13 cellular contexts compared by ENCODE assay signal in the genomic region with DNA sequence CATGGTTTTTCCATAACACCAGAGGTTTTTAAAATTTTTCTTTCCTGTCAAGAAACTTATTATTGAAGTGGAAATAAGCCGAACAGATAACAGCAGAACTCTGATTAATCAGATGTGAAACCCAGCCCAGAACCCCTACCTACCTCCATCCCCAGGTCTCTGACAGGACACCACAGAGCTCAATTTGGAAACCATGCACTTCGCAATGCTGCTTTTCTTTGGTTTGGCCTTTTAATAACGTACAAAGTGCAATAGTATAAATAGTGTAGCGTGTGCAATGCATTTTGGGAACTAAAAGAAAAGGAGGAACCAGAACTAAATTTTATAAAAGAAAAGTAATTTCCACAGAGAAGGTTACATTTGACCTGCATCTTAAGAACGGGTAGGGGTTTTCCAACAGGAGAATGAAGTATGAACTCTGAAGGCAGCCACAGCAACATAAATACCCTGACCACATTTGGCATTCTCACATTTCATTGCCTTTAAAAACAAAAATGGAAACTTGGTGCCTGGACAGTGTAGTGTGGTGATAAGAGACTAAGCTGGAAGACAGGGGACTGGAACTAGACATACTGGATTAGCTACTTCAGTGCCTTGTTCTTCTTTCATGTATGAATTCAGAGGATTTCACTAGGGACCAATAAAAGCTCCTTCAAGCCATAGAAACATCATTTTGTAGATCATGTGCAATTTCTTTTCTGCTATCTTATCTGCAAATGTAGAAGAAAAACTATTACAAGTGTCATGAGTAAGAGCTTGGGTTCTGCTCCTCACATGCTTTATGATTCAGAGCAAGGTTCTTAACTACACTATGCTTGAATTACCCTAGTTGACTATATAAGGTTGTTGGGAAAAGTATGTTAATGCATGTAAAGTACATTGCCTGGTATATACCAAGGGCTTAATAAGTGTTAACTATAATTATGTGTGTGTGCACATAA.
DNase-seq lines count a peak whose midpoint lies in the region; ATAC-seq and TF ChIP-seq lines count a peak whose summit lies in the region.
"Had no signal": no experiment of that assay in that cellular context is flagged by ENCODE, and none has a peak within 500 bp of the region (broad histone marks: within the 10 kb centered on the region; RNA-seq: fewer than 3 reads in every experiment).

No MANE protein-coding gene starts in this region.

- H3K27ac Mint-ChIP-seq in IgD-negative memory B cell: peak overlapping the region in 1 of 3 donors; percentile 14
- H3K27ac Mint-ChIP-seq in activated CD4-positive, alpha-beta T cell treated with anti-CD3 and anti-CD28 coated beads, Interleukin-2, amount 10 ng/mL, durations not matched to agents 24 days and 14 days: no peak overlapping the region

- DNase-seq in CD1c-positive myeloid dendritic cell (ENCODE audit: extremely low spot score): peak; percentile 19
- peak; percentile 47 for DNase-seq in fibroblast of pulmonary artery (ENCODE audit: low read depth)
- no peak for DNase-seq in RKO (ENCODE audit: low spot score)
- no peak for DNase-seq in G401 (ENCODE audit: low spot score)
- DNase-seq in activated CD4-positive, alpha-beta T cell treated with anti-CD3 and anti-CD28 coated beads, Interleukin-2, amount 10 ng/mL, durations not matched to agents 24 days and 14 days: no peak
- no peak for DNase-seq in cortex of kidney (lab: John Stamatoyannopoulos, UW)
- DNase-seq: activated CD4-positive, CD25-positive, alpha-beta regulatory T cell treated with anti-CD3 and anti-CD28 coated beads, Interleukin-2, amount 50 U/mL, for 72 hours; adrenal gland; colonic mucosa; NCI-H187; NCI-H774 had no signal

- H3K4me1 Mint-ChIP-seq in IgD-negative memory B cell: peaks cover 6 to 11% (median 10%) of the 10 kb centered on the region in 3 donors
- peaks cover 18% of the 10 kb centered on the region for H3K4me1 Mint-ChIP-seq in activated CD4-positive, alpha-beta T cell treated with anti-CD3 and anti-CD28 coated beads, Interleukin-2, amount 10 ng/mL, durations not matched to agents 24 days and 14 days

- in situ Hi-C loops in G401 (cut with HindIII; ENCODE audit: low sequenced_read_pairs): no loop called here

- intact Hi-C loops in activated CD4-positive, alpha-beta T cell treated with anti-CD3 and anti-CD28 coated beads, Interleukin-2, amount 10 ng/mL, durations not matched to agents 24 days and 14 days (cut with micrococcal nuclease): no loop called here

- H3K27me3 Mint-ChIP-seq in IgD-negative memory B cell: peaks cover 1% of the 10 kb centered on the region
- H3K27me3 Mint-ChIP-seq in activated CD4-positive, alpha-beta T cell treated with anti-CD3 and anti-CD28 coated beads, Interleukin-2, amount 10 ng/mL, durations not matched to agents 24 days and 14 days: no peaks in the 10 kb centered on the region

- no peaks in the 10 kb centered on the region for H3K9me3 Mint-ChIP-seq in IgD-negative memory B cell
- H3K9me3 Mint-ChIP-seq in activated CD4-positive, alpha-beta T cell treated with anti-CD3 and anti-CD28 coated beads, Interleukin-2, amount 10 ng/mL, durations not matched to agents 24 days and 14 days: peaks cover 5% of the 10 kb centered on the region

- no peaks in the 10 kb centered on the region for H3K36me3 Mint-ChIP-seq in IgD-negative memory B cell
- H3K36me3 Mint-ChIP-seq in activated CD4-positive, alpha-beta T cell treated with anti-CD3 and anti-CD28 coated beads, Interleukin-2, amount 10 ng/mL, durations not matched to agents 24 days and 14 days (ENCODE audit: low read depth): peaks cover 2% of the 10 kb centered on the region

- no peak for TF ChIP-seq CTCF in fibroblast of pulmonary artery (IDR thresholded peaks at IDR 0.05; ENCODE audit: low read length, missing control alignments)

- ATAC-seq in GM18907 (IDR thresholded peaks at IDR 0.05; ENCODE audit: unreplicated experiment): peak; percentile 67

- no peak overlapping the region for H3K4me3 ChIP-seq in fibroblast of pulmonary artery (replicated peaks; ENCODE audit: low read depth, low read length)
- H3K4me3 ChIP-seq: adrenal gland, colonic mucosa had no signal

- peak overlapping the region in 3 of 4 donors; percentile 12 to 82 (median 47) for H3K4me3 Mint-ChIP-seq in IgD-negative memory B cell
- no peak overlapping the region for H3K4me3 Mint-ChIP-seq in activated CD4-positive, alpha-beta T cell treated with anti-CD3 and anti-CD28 coated beads, Interleukin-2, amount 10 ng/mL, durations not matched to agents 24 days and 14 days

Comparison
In these comparisons a context has a peak if more than half of its experiments do, and no peak if none do; other contexts are left out.
1. DNase-seq: peak in CD1c-positive myeloid dendritic cell (single experiment) and fibroblast of pulmonary artery (single experiment); none in RKO (single experiment), G401 (single experiment), activated CD4-positive, alpha-beta T cell treated with anti-CD3 and anti-CD28 coated beads, Interleukin-2, amount 10 ng/mL, durations not matched to agents 24 days and 14 days (single experiment) and cortex of kidney (single experiment).